In the genomic region with DNA sequence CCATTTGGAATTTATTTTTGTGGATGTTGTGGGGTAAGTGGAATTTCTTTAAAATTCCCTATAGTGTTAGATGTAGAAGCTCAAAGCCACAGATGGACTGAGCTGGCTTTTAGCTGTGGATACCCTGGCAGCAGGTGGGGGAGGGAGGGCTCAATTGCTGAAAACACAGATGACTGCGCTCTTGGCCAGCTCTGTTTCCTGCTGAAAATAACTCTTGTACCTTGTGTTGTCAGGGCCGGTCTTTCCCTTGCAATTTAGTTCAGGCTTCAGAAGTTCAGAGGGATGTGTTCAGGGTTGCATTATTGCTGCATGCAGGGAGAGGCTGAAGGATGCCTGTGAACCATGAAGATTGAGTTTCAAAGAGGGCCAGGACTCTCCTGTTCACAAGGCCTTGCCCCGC, we compare ENCODE assay signal across 26 cellular contexts. TPM values are rescaled to one million over a fixed set of nuclear protein-coding genes. Genes with fewer than 3 reads are reported as not detected.
DNase-seq lines count a peak whose midpoint lies in the region; ATAC-seq and TF ChIP-seq lines count a peak whose summit lies in the region.
"Had no signal": no experiment of that assay in that cellular context is flagged by ENCODE, and none has a peak within 500 bp of the region (broad histone marks: within the 10 kb centered on the region; RNA-seq: fewer than 3 reads in every experiment).

No MANE protein-coding gene starts in this region.

- H3K4me3 Mint-ChIP-seq in nephron progenitor cell = no peak overlapping the region
- H3K4me3 Mint-ChIP-seq: activated naive CD8-positive, alpha-beta T cell treated with anti-CD3 and anti-CD28 coated beads for 36 hours; activated T-cell treated with anti-CD3 and anti-CD28 coated beads, Interleukin-2, amount 50 U/mL, for 24 hours; H9 had no signal

- DNase-seq in DMS 273 treated with DMSO at 0.1 percent for 48 hours (lab: John Stamatoyannopoulos, UW) (peak; percentile 5), GM03348 (ENCODE audit: low spot score) (peak; percentile 24), dermis blood vessel endothelial cell (peak; percentile 42), nephron progenitor cell (peak; percentile 3), erythroblast (lab: John Stamatoyannopoulos, UW) (no peak), NCI-H128 (lab: John Stamatoyannopoulos, UW; ENCODE audit: unreplicated experiment) (no peak)
- DNase-seq: activated CD4-positive, alpha-beta T cell treated with anti-CD3 and anti-CD28 coated beads, Interleukin-2, amount 50 U/mL, for 1 hour; activated CD4-positive, CD25-positive, alpha-beta regulatory T cell; activated gamma-delta T cell; activated naive CD8-positive, alpha-beta T cell treated with anti-CD3 and anti-CD28 coated beads for 36 hours; activated T-cell treated with anti-CD3 and anti-CD28 coated beads, Interleukin-2, amount 50 U/mL, for 24 hours; aorta; esophagus squamous epithelium; H9; hippocampal formation; KG1; MM.1S; NCI-H1417; NCI-H2081 treated with DMSO at 0.1 percent for 48 hours; NCI-H345; NCI-H69; stimulated activated CD4-positive, alpha-beta T cell treated with anti-CD3 and anti-CD28 coated beads, Interleukin-4, amount 100 ng/mL, for 4 hours; T1000; transverse colon had no signal

- no peaks in the 10 kb centered on the region for H3K36me3 Mint-ChIP-seq in nephron progenitor cell (ENCODE audit: low read depth)
- H3K36me3 Mint-ChIP-seq: activated naive CD8-positive, alpha-beta T cell treated with anti-CD3 and anti-CD28 coated beads for 36 hours had no signal

- H3K9me3 Mint-ChIP-seq in nephron progenitor cell = no peaks in the 10 kb centered on the region
- H3K9me3 Mint-ChIP-seq: activated naive CD8-positive, alpha-beta T cell treated with anti-CD3 and anti-CD28 coated beads for 36 hours; activated T-cell treated with anti-CD3 and anti-CD28 coated beads, Interleukin-2, amount 50 U/mL, for 24 hours; H9 had no signal

- no peak for TF ChIP-seq CTCF in nephron progenitor cell (IDR thresholded peaks at IDR 0.05)

- no peak for TF ChIP-seq POLR2A in erythroblast (IDR thresholded peaks at IDR 0.05; ENCODE audit: low read length)

- no peak for ATAC-seq in GM19395 (IDR thresholded peaks at IDR 0.05; ENCODE audit: unreplicated experiment)
- ATAC-seq: sciatic nerve had no signal

- peaks cover 9% of the 10 kb centered on the region for H3K4me1 Mint-ChIP-seq in nephron progenitor cell
- H3K4me1 Mint-ChIP-seq: activated naive CD8-positive, alpha-beta T cell treated with anti-CD3 and anti-CD28 coated beads for 36 hours had no signal

- no peak overlapping the region for H3K27ac Mint-ChIP-seq in nephron progenitor cell
- H3K27ac Mint-ChIP-seq: activated naive CD8-positive, alpha-beta T cell treated with anti-CD3 and anti-CD28 coated beads for 36 hours; activated T-cell treated with anti-CD3 and anti-CD28 coated beads, Interleukin-2, amount 50 U/mL, for 24 hours; H9 had no signal

- H3K27me3 Mint-ChIP-seq in nephron progenitor cell (ENCODE audit: low read depth, poor library complexity) = peaks cover 9% of the 10 kb centered on the region
- H3K27me3 Mint-ChIP-seq: activated T-cell treated with anti-CD3 and anti-CD28 coated beads, Interleukin-2, amount 50 U/mL, for 24 hours had no signal

RNA-seq across cellular contexts. Expression of a gene that starts 58.0 kb away (rescaled TPM):
- 19.4 and 33.7 TPM in 2 replicates for total RNA-seq in dermis blood vessel endothelial cell

Comparison
In these comparisons a context has a peak if more than half of its experiments do, and no peak if none do; other contexts are left out.
1. DNase-seq: peak in DMS 273 treated with DMSO at 0.1 percent for 48 hours (single experiment), GM03348 (single experiment), dermis blood vessel endothelial cell (single experiment) and nephron progenitor cell (single experiment); none in erythroblast (0 of 2) and NCI-H128 (single experiment).